17 cellular contexts compared by ENCODE assay signal in genomic region chr7:44667190-44667589, GRCh38.
"Had no signal": no experiment of that assay in that cellular context is flagged by ENCODE, and none has a peak within 500 bp of the region (broad histone marks: within the 10 kb centered on the region; RNA-seq: fewer than 3 reads in every experiment).

No MANE protein-coding gene starts in this region.

- H3K4me3 ChIP-seq: breast epithelium, dorsolateral prefrontal cortex, mucosa of descending colon, psoas muscle, right lobe of liver, testis, upper lobe of right lung had no signal

- H3K27me3 ChIP-seq: breast epithelium, dorsolateral prefrontal cortex, foreskin keratinocyte, right lobe of liver, testis, upper lobe of right lung had no signal

- H3K4me1 ChIP-seq: breast epithelium, testis, upper lobe of right lung had no signal

- H3K9me3 ChIP-seq: breast epithelium, mucosa of descending colon, psoas muscle, right lobe of liver, testis, upper lobe of right lung had no signal

- H3K27ac ChIP-seq: breast epithelium, dorsolateral prefrontal cortex, foreskin keratinocyte, psoas muscle, right lobe of liver, testis, upper lobe of right lung had no signal

- H3K36me3 ChIP-seq: breast epithelium had no signal

- DNase-seq: activated CD4-positive, CD25-positive, alpha-beta regulatory T cell treated with anti-CD3 and anti-CD28 coated beads, Interleukin-2, amount 50 U/mL, for 72 hours; activated naive CD8-positive, alpha-beta T cell treated with anti-CD3 and anti-CD28 coated beads, Interleukin-2, amount 10 ng/mL, durations not matched to agents 7 days and 5 days; aorta; dorsolateral prefrontal cortex; foreskin keratinocyte; head of caudate nucleus; left colon; mucosa of descending colon; naive thymus-derived CD8-positive, alpha-beta T cell; nucleus accumbens; psoas muscle; stimulated activated CD4-positive, alpha-beta T cell treated with anti-CD3 and anti-CD28 coated beads, Interleukin-1b, Interleukin-23, amount 100 ng/mL, for 48 hours; stimulated activated naive CD8-positive, alpha-beta T cell treated with anti-CD3 and anti-CD28 coated beads, Interleukin-15, amount 100 ng/mL, for 72 hours; testis; upper lobe of right lung had no signal
